Comparison of ENCODE assay signal across 11 cellular contexts in the genomic region with DNA sequence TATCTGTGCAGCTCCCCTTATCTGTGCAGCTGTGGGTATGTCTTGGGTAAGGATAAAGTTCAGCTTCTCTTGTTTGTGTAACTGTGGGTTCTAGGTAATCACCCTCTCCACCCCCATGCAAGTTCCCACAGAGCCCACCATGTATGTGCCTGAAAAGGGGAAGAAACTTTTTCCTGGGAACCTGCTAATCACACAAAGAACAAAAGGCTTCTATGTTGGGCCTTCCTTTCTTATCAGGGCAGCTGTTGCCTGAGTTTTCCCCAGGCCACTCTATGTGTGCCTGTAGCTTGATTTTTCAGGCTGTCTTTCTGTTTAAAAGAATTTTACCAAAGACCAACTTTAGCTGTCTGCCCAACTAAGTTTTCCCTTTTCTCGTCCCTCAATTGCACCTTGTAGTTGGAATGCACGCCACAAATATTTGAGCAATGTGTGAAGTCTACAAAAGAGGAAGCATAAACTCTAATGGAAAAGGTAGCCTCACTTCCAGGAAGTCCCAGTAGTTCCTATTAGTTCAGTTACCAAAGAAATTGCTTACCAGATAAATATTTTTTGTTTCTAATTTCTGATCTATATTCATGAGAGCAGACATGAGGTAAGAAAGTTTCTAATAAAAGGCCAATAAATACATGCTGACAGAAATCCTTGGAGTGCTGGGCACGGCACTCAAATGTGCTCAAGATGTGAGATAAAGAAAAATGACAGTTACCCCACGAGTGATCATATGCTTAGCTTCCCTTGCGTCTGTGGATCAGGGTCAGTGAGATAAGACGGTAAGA. TPM values are rescaled to one million over a fixed set of nuclear protein-coding genes. Genes with fewer than 3 reads are reported as not detected.
A peak's percentile ranks its signal among the peaks of the same experiment; 100 is the strongest.
DNase-seq lines count a peak whose midpoint lies in the region; ATAC-seq and TF ChIP-seq lines count a peak whose summit lies in the region.
"Had no signal": no experiment of that assay in that cellular context is flagged by ENCODE, and none has a peak within 500 bp of the region (broad histone marks: within the 10 kb centered on the region; RNA-seq: fewer than 3 reads in every experiment).

No MANE protein-coding gene starts in this region.

- ATAC-seq in HG02588 (IDR thresholded peaks at IDR 0.05; ENCODE audit: unreplicated experiment) (no peak), HG02642 (IDR thresholded peaks at IDR 0.05; ENCODE audit: poor library complexity, unreplicated experiment) (no peak)

- H3K9ac ChIP-seq in OCI-LY3 (ENCODE audit: low read length) = no peak overlapping the region

- H2AFZ ChIP-seq in OCI-LY3 (ENCODE audit: low read depth, low read length) = no peak overlapping the region

- TF ChIP-seq CTCF in OCI-LY3 (IDR thresholded peaks at IDR 0.05; ENCODE audit: low read depth, low read length) (no peak), progenitor cell of endocrine pancreas (IDR thresholded peaks at IDR 0.05; ENCODE audit: unreplicated experiment) (no peak)

- no peaks in the 10 kb centered on the region for H3K36me3 Mint-ChIP-seq in progenitor cell of endocrine pancreas (ENCODE audit: insufficient read depth)
- H3K36me3 Mint-ChIP-seq: naive B cell had no signal

- H3K9me3 ChIP-seq in OCI-LY3 (ENCODE audit: insufficient read depth, low read length) = no peaks in the 10 kb centered on the region
- H3K9me3 ChIP-seq in effector memory CD4-positive, alpha-beta T cell (ENCODE audit: control insufficient read depth, low read length) = no peaks in the 10 kb centered on the region

- no peaks in the 10 kb centered on the region for H3K27me3 Mint-ChIP-seq in progenitor cell of endocrine pancreas
- H3K27me3 Mint-ChIP-seq: naive B cell had no signal

- H3K4me3 ChIP-seq in OCI-LY3 (ENCODE audit: low read length) = no peak overlapping the region
- H3K4me3 ChIP-seq in effector memory CD4-positive, alpha-beta T cell (ENCODE audit: insufficient read depth, low read depth, low read length, poor library complexity, severe bottlenecking) = no peak overlapping the region

- no peaks in the 10 kb centered on the region for H3K79me2 ChIP-seq in OCI-LY3 (ENCODE audit: low read length)

- H3K4me2 ChIP-seq in OCI-LY3 (ENCODE audit: low read length) = 0 out of 2 replicates have a peak overlapping the region, but pooled peaks have one; percentile 10

- H3K4me3 Mint-ChIP-seq in progenitor cell of endocrine pancreas (ENCODE audit: low read depth) = no peak overlapping the region

- no peaks in the 10 kb centered on the region for H3K27me3 ChIP-seq in OCI-LY3 (ENCODE audit: low read depth, low read length)
- no peaks in the 10 kb centered on the region for H3K27me3 ChIP-seq in effector memory CD4-positive, alpha-beta T cell (replicated peaks; ENCODE audit: control insufficient read depth, insufficient read depth, low read length, poor library complexity, severe bottlenecking)

- H3K4me1 ChIP-seq in OCI-LY3 (ENCODE audit: low read length) = peaks cover 25% of the 10 kb centered on the region
- peaks cover 11% of the 10 kb centered on the region for H3K4me1 ChIP-seq in effector memory CD4-positive, alpha-beta T cell (ENCODE audit: control insufficient read depth, insufficient read depth, low read length, poor library complexity, severe bottlenecking)

- H3K27ac Mint-ChIP-seq in progenitor cell of endocrine pancreas = peak overlapping the region; percentile 97

- in situ Hi-C loops in ACHN (cut with HindIII; ENCODE audit: low pct_ligation_motif_present, low pct_unique_long_range_greater_than_20kb, low sequenced_read_pairs) = no loop called here

- DNase-seq in NOMO-1 treated with DMSO at 0.1 percent for 48 hours (lab: John Stamatoyannopoulos, UW; ENCODE audit: unreplicated experiment) = peak; percentile 40
- DNase-seq in NOMO-1 treated with dmso at 0.1 percent for 144 hours (lab: John Stamatoyannopoulos, UW; ENCODE audit: unreplicated experiment) = no peak
- no peak for DNase-seq in effector memory CD4-positive, alpha-beta T cell
- no peak for DNase-seq in progenitor cell of endocrine pancreas (ENCODE audit: low spot score, unreplicated experiment)
- no peak for DNase-seq in ACHN
- DNase-seq: 8988T, naive B cell, NCI-H1694 treated with DMSO at 0.1 percent for 48 hours had no signal

- peaks cover 7% of the 10 kb centered on the region for H3K9me3 Mint-ChIP-seq in progenitor cell of endocrine pancreas (ENCODE audit: low read depth)

- peaks cover 2% of the 10 kb centered on the region for H3K36me3 ChIP-seq in OCI-LY3 (replicated peaks; ENCODE audit: low read depth, low read length)
- no peaks in the 10 kb centered on the region for H3K36me3 ChIP-seq in effector memory CD4-positive, alpha-beta T cell (ENCODE audit: control insufficient read depth, insufficient read depth, low read length)

- no peaks in the 10 kb centered on the region for H4K20me1 ChIP-seq in OCI-LY3 (ENCODE audit: insufficient read depth, low read length)

- H3K27ac ChIP-seq in OCI-LY3 (ENCODE audit: low read length) = no peak overlapping the region
- H3K27ac ChIP-seq in effector memory CD4-positive, alpha-beta T cell (ENCODE audit: insufficient read depth, low read length, poor library complexity, severe bottlenecking) = peak overlapping the region; percentile 87

- peaks cover 30% of the 10 kb centered on the region for H3K4me1 Mint-ChIP-seq in progenitor cell of endocrine pancreas (ENCODE audit: low read depth)

RNA-seq across cellular contexts. Expression of a gene that starts 2.7 kb away (rescaled TPM):
- 43.0 and 44.0 TPM in 2 replicates for total RNA-seq in progenitor cell of endocrine pancreas

RNA-seq across cellular contexts. Expression of a gene that starts 9.2 kb away (rescaled TPM):
- total RNA-seq in progenitor cell of endocrine pancreas = not detected in 2 replicates
